15 cellular contexts compared by ENCODE assay signal in genomic region chr1:52424757-52425265, GRCh38. TPM values are rescaled to one million over a fixed set of nuclear protein-coding genes. Genes with fewer than 3 reads are reported as not detected.
DNase-seq lines count a peak whose midpoint lies in the region; ATAC-seq and TF ChIP-seq lines count a peak whose summit lies in the region.
"Had no signal": no experiment of that assay in that cellular context is flagged by ENCODE, and none has a peak within 500 bp of the region (broad histone marks: within the 10 kb centered on the region; RNA-seq: fewer than 3 reads in every experiment).

No MANE protein-coding gene starts in this region.

- no peak for TF ChIP-seq CTCF in endothelial cell (IDR thresholded peaks at IDR 0.05; ENCODE audit: unreplicated experiment)

- H3K27ac Mint-ChIP-seq in T-helper 1 cell treated with Interleukin-12 subunit alpha and Interleukin-12 subunit beta and Interleukin-4 antibody, amounts not matched to agents 30 μg/mL and 1 μg/mL, for 36 hours = peak overlapping the region; percentile 95
- peak overlapping the region; percentile 19 for H3K27ac Mint-ChIP-seq in endothelial cell (ENCODE audit: unreplicated experiment)
- H3K27ac Mint-ChIP-seq: nephron had no signal

- peak overlapping the region; percentile 65 for H3K4me3 Mint-ChIP-seq in T-helper 1 cell treated with Interleukin-12 subunit alpha and Interleukin-12 subunit beta and Interleukin-4 antibody, amounts not matched to agents 30 μg/mL and 1 μg/mL, for 36 hours
- H3K4me3 Mint-ChIP-seq in endothelial cell (ENCODE audit: unreplicated experiment) = no peak overlapping the region
- H3K4me3 Mint-ChIP-seq: nephron had no signal

- no peaks in the 10 kb centered on the region for H3K9me3 Mint-ChIP-seq in T-helper 1 cell treated with Interleukin-12 subunit alpha and Interleukin-12 subunit beta and Interleukin-4 antibody, amounts not matched to agents 30 μg/mL and 1 μg/mL, for 36 hours
- H3K9me3 Mint-ChIP-seq in endothelial cell (ENCODE audit: unreplicated experiment) = no peaks in the 10 kb centered on the region
- H3K9me3 Mint-ChIP-seq: nephron had no signal

- DNase-seq in AML-193 (lab: John Stamatoyannopoulos, UW) = peak; percentile 7 to 24
- peak; percentile 30 for DNase-seq in EL
- DNase-seq in endothelial cell (ENCODE audit: low spot score) = no peak
- no peak for DNase-seq in NCI-H69 (lab: John Stamatoyannopoulos, UW)
- no peak for DNase-seq in SKM-1 (lab: John Stamatoyannopoulos, UW; ENCODE audit: unreplicated experiment)
- DNase-seq: aorta; effector CD8-positive, alpha-beta T cell; left colon; NCI-H1694; right lobe of liver; SJCRH30 had no signal

- no peak for ATAC-seq in GM21528 (IDR thresholded peaks at IDR 0.05; ENCODE audit: low FRiP score, unreplicated experiment)
- no peak for ATAC-seq in HG03280 (IDR thresholded peaks at IDR 0.05; ENCODE audit: unreplicated experiment)
- ATAC-seq: left colon, right lobe of liver had no signal

- peaks cover 22% of the 10 kb centered on the region for H3K36me3 Mint-ChIP-seq in T-helper 1 cell treated with Interleukin-12 subunit alpha and Interleukin-12 subunit beta and Interleukin-4 antibody, amounts not matched to agents 30 μg/mL and 1 μg/mL, for 36 hours (ENCODE audit: low read depth)
- H3K36me3 Mint-ChIP-seq in endothelial cell (ENCODE audit: low read depth, unreplicated experiment) = peaks cover 13% of the 10 kb centered on the region

- H3K27me3 Mint-ChIP-seq in T-helper 1 cell treated with Interleukin-12 subunit alpha and Interleukin-12 subunit beta and Interleukin-4 antibody, amounts not matched to agents 30 μg/mL and 1 μg/mL, for 36 hours (ENCODE audit: low read depth) = no peaks in the 10 kb centered on the region
- no peaks in the 10 kb centered on the region for H3K27me3 Mint-ChIP-seq in endothelial cell (ENCODE audit: unreplicated experiment)

- peaks cover 36% of the 10 kb centered on the region for H3K4me1 Mint-ChIP-seq in T-helper 1 cell treated with Interleukin-12 subunit alpha and Interleukin-12 subunit beta and Interleukin-4 antibody, amounts not matched to agents 30 μg/mL and 1 μg/mL, for 36 hours (ENCODE audit: low read depth)
- peaks cover 10% of the 10 kb centered on the region for H3K4me1 Mint-ChIP-seq in endothelial cell (ENCODE audit: unreplicated experiment)
- H3K4me1 Mint-ChIP-seq: nephron had no signal

RNA-seq across cellular contexts. Expression of gene PRPF38A, which starts 20.4 kb away (rescaled TPM):
- 61.9 TPM for total RNA-seq in endothelial cell (ENCODE audit: unreplicated experiment)

RNA-seq across cellular contexts. Expression of gene ORC1, which starts 20.6 kb away (rescaled TPM):
- total RNA-seq in endothelial cell (ENCODE audit: unreplicated experiment) = 4.9 TPM

RNA-seq across cellular contexts. Expression of gene CC2D1B, which starts 58.8 kb away (rescaled TPM):
- 43.1 TPM for total RNA-seq in endothelial cell (ENCODE audit: unreplicated experiment)

Comparison
In these comparisons a context has a peak if more than half of its experiments do, and no peak if none do; other contexts are left out.
1. DNase-seq: peak in AML-193 (2 of 2) and EL (single experiment); none in endothelial cell (single experiment), NCI-H69 (single experiment) and SKM-1 (single experiment).